In the genomic region with DNA sequence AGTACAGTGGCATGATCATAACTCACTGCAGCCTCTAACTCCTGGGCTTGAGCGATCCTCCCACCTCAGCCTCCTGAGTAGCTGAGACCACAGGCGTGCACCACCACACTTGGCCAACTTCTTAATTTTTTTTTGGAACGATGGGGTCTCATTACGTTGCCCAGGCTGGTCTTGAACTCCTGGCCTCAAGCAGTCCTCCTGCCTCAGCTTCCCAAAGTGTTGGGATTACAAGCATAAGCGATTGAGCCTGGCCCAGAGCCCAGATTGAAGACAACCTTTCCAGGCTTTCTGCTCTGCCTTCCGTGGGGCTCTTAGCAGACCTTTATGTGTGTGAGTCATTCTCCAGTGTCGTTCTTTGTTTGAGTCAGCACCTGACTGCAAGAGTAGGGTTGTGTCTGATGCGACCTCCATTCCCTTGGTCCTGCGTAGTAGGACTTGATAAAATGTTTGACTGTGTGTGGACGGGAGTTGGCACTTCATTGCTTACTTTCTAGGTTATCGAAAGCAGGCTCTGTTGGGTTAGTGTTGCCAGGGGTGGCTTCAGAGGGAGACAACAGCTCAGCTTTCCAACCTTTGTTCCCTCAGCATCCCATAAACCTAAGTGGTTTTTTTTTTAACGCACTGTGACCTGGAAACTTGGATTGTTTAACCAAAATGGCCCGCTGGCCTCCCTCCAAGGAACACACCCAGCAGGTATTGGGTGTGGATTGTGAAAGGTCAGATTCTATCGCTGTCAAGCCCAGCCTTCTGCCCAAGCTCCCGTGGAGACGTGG, we compare ENCODE assay signal across 1 cellular context.
TF ChIP-seq lines count a peak whose summit lies in the region.

No MANE protein-coding gene starts in this region.

TF ChIP-seq in HepG2, 621 proteins besides CTCF, POLR2A, EP300 and RAD21 (continued from another document):
- TF ChIP-seq SOX6 (IDR thresholded peaks at IDR 0.05): no peak
- peak; percentile 83 for TF ChIP-seq SOX6 (CRISPR knock-in tag; IDR thresholded peaks at IDR 0.05)
- TF ChIP-seq EHMT2 (IDR thresholded peaks at IDR 0.05; ENCODE audit: borderline replicate concordance, low read depth, low read length): peak; percentile 82
- peak; percentile 31; the same call in 1 of the 2 replicates for TF ChIP-seq ZNF501 (CRISPR knock-in tag; IDR thresholded peaks at IDR 0.05)
- peak; percentile 97 for TF ChIP-seq ZKSCAN1 (IDR thresholded peaks at IDR 0.05; ENCODE audit: low read length)
- TF ChIP-seq, protein P1, sequence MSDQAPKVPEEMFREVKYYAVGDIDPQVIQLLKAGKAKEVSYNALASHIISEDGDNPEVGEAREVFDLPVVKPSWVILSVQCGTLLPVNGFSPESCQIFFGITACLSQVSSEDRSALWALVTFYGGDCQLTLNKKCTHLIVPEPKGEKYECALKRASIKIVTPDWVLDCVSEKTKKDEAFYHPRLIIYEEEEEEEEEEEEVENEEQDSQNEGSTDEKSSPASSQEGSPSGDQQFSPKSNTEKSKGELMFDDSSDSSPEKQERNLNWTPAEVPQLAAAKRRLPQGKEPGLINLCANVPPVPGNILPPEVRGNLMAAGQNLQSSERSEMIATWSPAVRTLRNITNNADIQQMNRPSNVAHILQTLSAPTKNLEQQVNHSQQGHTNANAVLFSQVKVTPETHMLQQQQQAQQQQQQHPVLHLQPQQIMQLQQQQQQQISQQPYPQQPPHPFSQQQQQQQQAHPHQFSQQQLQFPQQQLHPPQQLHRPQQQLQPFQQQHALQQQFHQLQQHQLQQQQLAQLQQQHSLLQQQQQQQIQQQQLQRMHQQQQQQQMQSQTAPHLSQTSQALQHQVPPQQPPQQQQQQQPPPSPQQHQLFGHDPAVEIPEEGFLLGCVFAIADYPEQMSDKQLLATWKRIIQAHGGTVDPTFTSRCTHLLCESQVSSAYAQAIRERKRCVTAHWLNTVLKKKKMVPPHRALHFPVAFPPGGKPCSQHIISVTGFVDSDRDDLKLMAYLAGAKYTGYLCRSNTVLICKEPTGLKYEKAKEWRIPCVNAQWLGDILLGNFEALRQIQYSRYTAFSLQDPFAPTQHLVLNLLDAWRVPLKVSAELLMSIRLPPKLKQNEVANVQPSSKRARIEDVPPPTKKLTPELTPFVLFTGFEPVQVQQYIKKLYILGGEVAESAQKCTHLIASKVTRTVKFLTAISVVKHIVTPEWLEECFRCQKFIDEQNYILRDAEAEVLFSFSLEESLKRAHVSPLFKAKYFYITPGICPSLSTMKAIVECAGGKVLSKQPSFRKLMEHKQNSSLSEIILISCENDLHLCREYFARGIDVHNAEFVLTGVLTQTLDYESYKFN (CRISPR knock-in tag; conservative IDR thresholded peaks at IDR 0.05): peak; percentile 55; the same call in 1 of the 2 replicates
- no peak for TF ChIP-seq ZIK1 (CRISPR knock-in tag; IDR thresholded peaks at IDR 0.05; ENCODE audit: borderline replicate concordance, low read depth)
- 0 out of 2 replicates have a peak, but pooled peaks have one; percentile 11 for TF ChIP-seq RCOR2 (CRISPR knock-in tag; IDR thresholded peaks at IDR 0.05)
- TF ChIP-seq SOX5 (CRISPR knock-in tag; IDR thresholded peaks at IDR 0.05; ENCODE audit: borderline replicate concordance): peak; percentile 74
- peak; percentile 43; the same call in 1 of the 2 replicates for TF ChIP-seq MEIS2 (CRISPR knock-in tag; IDR thresholded peaks at IDR 0.05)
- TF ChIP-seq KDM2A (CRISPR knock-in tag; IDR thresholded peaks at IDR 0.05; ENCODE audit: borderline replicate concordance, low read depth): 0 out of 2 replicates have a peak, but pooled peaks have one; percentile 15
- peak; percentile 20; the same call in 1 of the 2 replicates for TF ChIP-seq FOXA3 (CRISPR knock-in tag; IDR thresholded peaks at IDR 0.05)
- TF ChIP-seq, protein P2, sequence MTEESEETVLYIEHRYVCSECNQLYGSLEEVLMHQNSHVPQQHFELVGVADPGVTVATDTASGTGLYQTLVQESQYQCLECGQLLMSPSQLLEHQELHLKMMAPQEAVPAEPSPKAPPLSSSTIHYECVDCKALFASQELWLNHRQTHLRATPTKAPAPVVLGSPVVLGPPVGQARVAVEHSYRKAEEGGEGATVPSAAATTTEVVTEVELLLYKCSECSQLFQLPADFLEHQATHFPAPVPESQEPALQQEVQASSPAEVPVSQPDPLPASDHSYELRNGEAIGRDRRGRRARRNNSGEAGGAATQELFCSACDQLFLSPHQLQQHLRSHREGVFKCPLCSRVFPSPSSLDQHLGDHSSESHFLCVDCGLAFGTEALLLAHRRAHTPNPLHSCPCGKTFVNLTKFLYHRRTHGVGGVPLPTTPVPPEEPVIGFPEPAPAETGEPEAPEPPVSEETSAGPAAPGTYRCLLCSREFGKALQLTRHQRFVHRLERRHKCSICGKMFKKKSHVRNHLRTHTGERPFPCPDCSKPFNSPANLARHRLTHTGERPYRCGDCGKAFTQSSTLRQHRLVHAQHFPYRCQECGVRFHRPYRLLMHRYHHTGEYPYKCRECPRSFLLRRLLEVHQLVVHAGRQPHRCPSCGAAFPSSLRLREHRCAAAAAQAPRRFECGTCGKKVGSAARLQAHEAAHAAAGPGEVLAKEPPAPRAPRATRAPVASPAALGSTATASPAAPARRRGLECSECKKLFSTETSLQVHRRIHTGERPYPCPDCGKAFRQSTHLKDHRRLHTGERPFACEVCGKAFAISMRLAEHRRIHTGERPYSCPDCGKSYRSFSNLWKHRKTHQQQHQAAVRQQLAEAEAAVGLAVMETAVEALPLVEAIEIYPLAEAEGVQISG (CRISPR knock-in tag; IDR thresholded peaks at IDR 0.05): peak; percentile 31
- TF ChIP-seq XRCC5 (optimal IDR thresholded peaks at IDR 0.05; ENCODE audit: low read length): peak; percentile 68
- peak; percentile 38 to 48; a peak in 2 of 4 replicates for TF ChIP-seq MAFK (conservative IDR thresholded peaks at IDR 0.05 in 1 of 2, IDR thresholded peaks at IDR 0.05 in 1 of 2; ENCODE audit: low read length in 2 of 2)
- peak; percentile 13; the same call in 1 of the 2 replicates for TF ChIP-seq GFI1 (CRISPR knock-in tag; IDR thresholded peaks at IDR 0.05; ENCODE audit: borderline replicate concordance)
- no peak for TF ChIP-seq RXRB (CRISPR knock-in tag; IDR thresholded peaks at IDR 0.05; ENCODE audit: borderline replicate concordance)
- 0 out of 2 replicates have a peak, but pooled peaks have one; percentile 20 for TF ChIP-seq TFAP4 (IDR thresholded peaks at IDR 0.05; ENCODE audit: borderline replicate concordance, low read depth)
TF ChIP-seq in HepG2: peak in this region for 104.
